In the genomic region with DNA sequence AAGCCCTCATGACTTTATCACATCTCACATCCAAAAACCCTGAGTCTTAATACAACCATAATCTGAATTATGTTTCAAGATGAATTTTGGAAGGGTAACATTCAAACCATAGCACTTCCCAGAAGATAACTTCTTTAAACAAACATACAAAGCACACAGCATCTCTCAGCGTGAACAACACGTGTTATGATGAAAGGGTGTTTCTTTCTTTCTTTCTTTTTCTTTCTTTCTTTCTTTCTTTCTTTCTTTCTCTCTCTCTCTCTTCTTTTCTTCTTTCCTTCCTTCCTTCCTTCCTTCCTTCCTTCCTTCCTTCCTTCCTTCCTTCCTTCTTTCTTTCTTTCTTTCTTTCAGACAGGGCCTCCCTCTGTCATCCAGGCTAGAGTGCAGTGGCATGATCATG, we compare ENCODE assay signal across 1 cellular context.
TF ChIP-seq lines count a peak whose summit lies in the region.

No MANE protein-coding gene starts in this region.

TF ChIP-seq in HEK293, 187 proteins besides CTCF, POLR2A, EP300 and RAD21:
- TF ChIP-seq ZNF366 (tag by site-specific recombination; conservative IDR thresholded peaks at IDR 0.05): peak; percentile 74
